Comparison of ENCODE assay signal across 15 cellular contexts in genomic region chr3:56981445-56982230, GRCh38.
DNase-seq lines count a peak whose midpoint lies in the region; ATAC-seq, FAIRE-seq and TF ChIP-seq lines count a peak whose summit lies in the region.
"Had no signal": no experiment of that assay in that cellular context is flagged by ENCODE, and none has a peak within 500 bp of the region (broad histone marks: within the 10 kb centered on the region; RNA-seq: fewer than 3 reads in every experiment).

No MANE protein-coding gene starts in this region.

- H4K91ac ChIP-seq in mesenchymal stem cell (ENCODE audit: low read length) = peak overlapping the region; percentile 23

- H3K27me3 Mint-ChIP-seq in CD14-positive monocyte (ENCODE audit: low read depth in 3 of 3) = peaks cover 0 to 5% (median 4%) of the 10 kb centered on the region in 3 donors
- H3K27me3 Mint-ChIP-seq in activated T-helper 2 cell treated with anti-CD3 and anti-CD28 coated beads, Interferon-gamma antibody, Interleukin-2, Interleukin-4, amounts not matched to agents 10 μg/mL and 5 μg/mL and 100 μg/mL, durations not matched to agents 14 hours and 24 hours and 36 hours (ENCODE audit: low read depth) = no peaks in the 10 kb centered on the region
- H3K27me3 Mint-ChIP-seq: T-cell had no signal

- peaks cover 29% of the 10 kb centered on the region for H3K4me1 Mint-ChIP-seq in CD14-positive monocyte
- H3K4me1 Mint-ChIP-seq in activated T-helper 2 cell treated with anti-CD3 and anti-CD28 coated beads, Interferon-gamma antibody, Interleukin-2, Interleukin-4, amounts not matched to agents 10 μg/mL and 5 μg/mL and 100 μg/mL, durations not matched to agents 14 hours and 24 hours and 36 hours (ENCODE audit: low read depth) = peaks cover 33% of the 10 kb centered on the region

- H2BK15ac ChIP-seq in mesenchymal stem cell (ENCODE audit: low read depth, poor library complexity, severe bottlenecking) = no peak overlapping the region

- ATAC-seq in A549 = no peak

- intact Hi-C loops in CD14-positive monocyte (cut with micrococcal nuclease) = loop anchor here in 1 of 2 donors (10.0 kb wide), 1 partner anchor 57 kb away; no protein-coding TSS in a partner anchor
- intact Hi-C loops in activated T-helper 2 cell treated with anti-CD3 and anti-CD28 coated beads, Interferon-gamma antibody, Interleukin-2, Interleukin-4, amounts not matched to agents 10 μg/mL and 5 μg/mL and 100 μg/mL, durations not matched to agents 14 hours and 24 hours and 36 hours (cut with micrococcal nuclease) = loop anchor here (1.0 to 5.0 kb wide), 5 partner anchors 51 to 224 kb away; partner anchors contain the start of gene ARHGEF3

- peak overlapping the region; percentile 31 for H4K8ac ChIP-seq in mesenchymal stem cell (ENCODE audit: low read length)

- H3K4me1 ChIP-seq in A549 (peaks cover 17% of the 10 kb centered on the region), mesenchymal stem cell (ENCODE audit: control insufficient read depth, insufficient read depth, low read depth, low read length) (peaks cover 2% of the 10 kb centered on the region)

- H3K4me2 ChIP-seq in A549 (peak overlapping the region; percentile 27; the same call in 2 of the 3 replicates), mesenchymal stem cell (ENCODE audit: low read length, poor library complexity, severe bottlenecking) (no peak overlapping the region)

- no peak overlapping the region for H3K4me3 Mint-ChIP-seq in CD14-positive monocyte
- H3K4me3 Mint-ChIP-seq in activated T-helper 2 cell treated with anti-CD3 and anti-CD28 coated beads, Interferon-gamma antibody, Interleukin-2, Interleukin-4, amounts not matched to agents 10 μg/mL and 5 μg/mL and 100 μg/mL, durations not matched to agents 14 hours and 24 hours and 36 hours (ENCODE audit: low read depth) = no peak overlapping the region
- H3K4me3 Mint-ChIP-seq: T-cell had no signal

- peak overlapping the region; percentile 73 for H3K9ac ChIP-seq in mesenchymal stem cell (ENCODE audit: low read length)

- no peaks in the 10 kb centered on the region for H3K27me3 ChIP-seq in mesenchymal stem cell (ENCODE audit: control insufficient read depth in 1 of 2, insufficient read depth in 1 of 2, low read length in 2 of 2)
- H3K27me3 ChIP-seq: heart right ventricle, neutrophil, uterus had no signal

- H3K9me3 ChIP-seq in A549 = no peaks in the 10 kb centered on the region
- no peaks in the 10 kb centered on the region for H3K9me3 ChIP-seq in mesenchymal stem cell (ENCODE audit: control insufficient read depth, low read length)
- H3K9me3 ChIP-seq: heart right ventricle, neutrophil, uterus had no signal

- peak overlapping the region in 1 of 2 experiments; percentile 41 for H3K23ac ChIP-seq in mesenchymal stem cell (ENCODE audit: low read length in 2 of 2)

- peak overlapping the region; percentile 79 to 83 for H2BK12ac ChIP-seq in mesenchymal stem cell (ENCODE audit: low read length in 2 of 2)

- H2BK120ac ChIP-seq in mesenchymal stem cell (ENCODE audit: low read depth, low read length) = peak overlapping the region; percentile 21

- TF ChIP-seq EP300 in A549 (IDR thresholded peaks at IDR 0.05) = no peak

- H3K36me3 Mint-ChIP-seq in CD14-positive monocyte = no peaks in the 10 kb centered on the region
- H3K36me3 Mint-ChIP-seq in activated T-helper 2 cell treated with anti-CD3 and anti-CD28 coated beads, Interferon-gamma antibody, Interleukin-2, Interleukin-4, amounts not matched to agents 10 μg/mL and 5 μg/mL and 100 μg/mL, durations not matched to agents 14 hours and 24 hours and 36 hours (ENCODE audit: low read depth) = no peaks in the 10 kb centered on the region
- H3K36me3 Mint-ChIP-seq: T-cell had no signal

- no peak for TF ChIP-seq RAD21 in A549 (conservative IDR thresholded peaks at IDR 0.05 in 1 of 2, IDR thresholded peaks at IDR 0.05 in 1 of 2)

- H3K14ac ChIP-seq in mesenchymal stem cell (ENCODE audit: low read length in 2 of 2) = peak overlapping the region in 1 of 2 experiments; percentile 74

- DNase-seq in A549 (ENCODE audit: low read depth in 1 of 2, low spot score in 1 of 2) = no peak
- DNase-seq in CD14-positive monocyte (ENCODE audit: low spot score) = no peak
- DNase-seq in activated T-helper 2 cell treated with anti-CD3 and anti-CD28 coated beads, Interferon-gamma antibody, Interleukin-2, Interleukin-4, amounts not matched to agents 10 μg/mL and 5 μg/mL and 100 μg/mL, durations not matched to agents 14 hours and 24 hours and 36 hours (ENCODE audit: low spot score) = no peak
- no peak for DNase-seq in mesenchymal stem cell
- no peak for DNase-seq in hypothalamus (lab: John Stamatoyannopoulos, UW)
- no peak for DNase-seq in NCI-H2029 treated with DMSO at 0.1 percent for 48 hours (lab: John Stamatoyannopoulos, UW)
- no peak for DNase-seq in NCI-H146 (lab: John Stamatoyannopoulos, UW)
- DNase-seq: central memory CD4-positive, alpha-beta T cell; effector CD8-positive, alpha-beta T cell had no signal

- TF ChIP-seq CTCF in A549 (IDR thresholded peaks at IDR 0.05) (no peak), CD14-positive monocyte (IDR thresholded peaks at IDR 0.05) (no peak)

- TF ChIP-seq POLR2A in A549 (IDR thresholded peaks at IDR 0.05; ENCODE audit: low read length) = no peak

- no peak for FAIRE-seq in A549 (lab: Jason Lieb, UNC)
- FAIRE-seq: H1, islet of Langerhans had no signal

- no peak overlapping the region for H2AFZ ChIP-seq in mesenchymal stem cell (ENCODE audit: low read depth, low read length)

- no peak overlapping the region for H2BK5ac ChIP-seq in mesenchymal stem cell (ENCODE audit: low read depth, low read length, poor library complexity, severe bottlenecking)

- WGBS in A549 (ENCODE audit: missing lambda C conversion rate) = 67% methylated on average over 2 of the region's 2 CpGs
- WGBS in mesenchymal stem cell = 100% methylated on average over 2 of the region's 2 CpGs

- CTCF ChIA-PET in A549 (lab: Yijun Ruan, JAX) = interaction anchor here (1.2 to 3.4 kb wide), 6 partner anchors 8 to 279 kb away, joined by 3 to 16 read pairs (median 6); partner anchors contain the start of gene ARHGEF3

- H3K4ac ChIP-seq in mesenchymal stem cell (ENCODE audit: low read depth in 1 of 2, low read length in 2 of 2) = peak overlapping the region; percentile 6 to 57

- H3K4me3 ChIP-seq in A549 (no peak overlapping the region), mesenchymal stem cell (ENCODE audit: insufficient read depth in 1 of 2, low read depth in 1 of 2, low read length in 2 of 2) (peak overlapping the region in 1 of 2 experiments; percentile 30)
- H3K4me3 ChIP-seq: heart right ventricle, uterus had no signal

- H3K27ac ChIP-seq in A549 (peak overlapping the region; percentile 27 to 58; a peak in 4 of 6 replicates), mesenchymal stem cell (ENCODE audit: low read length, poor library complexity, severe bottlenecking) (no peak overlapping the region)
- H3K27ac ChIP-seq: neutrophil, uterus had no signal

- POLR2A ChIA-PET in A549 (lab: Yijun Ruan, JAX) = interaction anchor here (0.6 to 1.4 kb wide), 3 partner anchors 180 to 299 kb away, joined by 3 to 13 read pairs (median 4); partner anchors contain the start of genes ARHGEF3 and TASOR

- no peaks in the 10 kb centered on the region for H3K36me3 ChIP-seq in mesenchymal stem cell (ENCODE audit: control insufficient read depth in 1 of 2, insufficient read depth in 2 of 2, low read depth in 1 of 2, low read length in 2 of 2)
- H3K36me3 ChIP-seq: heart right ventricle, neutrophil, uterus had no signal

- peak overlapping the region; percentile 56 to 84 for H3K18ac ChIP-seq in mesenchymal stem cell (ENCODE audit: low read depth in 1 of 2, low read length in 2 of 2)

- H3K79me1 ChIP-seq in mesenchymal stem cell (replicated peaks; ENCODE audit: low read length, poor library complexity, severe bottlenecking) = no peaks in the 10 kb centered on the region

- no peak overlapping the region for H2AK5ac ChIP-seq in mesenchymal stem cell (ENCODE audit: low read length, severe bottlenecking)

- peak overlapping the region; percentile 23 to 87 (median 63) for H3K27ac Mint-ChIP-seq in CD14-positive monocyte
- peak overlapping the region; percentile 72 for H3K27ac Mint-ChIP-seq in activated T-helper 2 cell treated with anti-CD3 and anti-CD28 coated beads, Interferon-gamma antibody, Interleukin-2, Interleukin-4, amounts not matched to agents 10 μg/mL and 5 μg/mL and 100 μg/mL, durations not matched to agents 14 hours and 24 hours and 36 hours
- H3K27ac Mint-ChIP-seq: T-cell had no signal

- H3K9me3 Mint-ChIP-seq in CD14-positive monocyte = peaks cover 0 to 1% (median 0%) of the 10 kb centered on the region in 7 donors
- no peaks in the 10 kb centered on the region for H3K9me3 Mint-ChIP-seq in activated T-helper 2 cell treated with anti-CD3 and anti-CD28 coated beads, Interferon-gamma antibody, Interleukin-2, Interleukin-4, amounts not matched to agents 10 μg/mL and 5 μg/mL and 100 μg/mL, durations not matched to agents 14 hours and 24 hours and 36 hours
- H3K9me3 Mint-ChIP-seq: T-cell had no signal

TF ChIP-seq in A549, 52 proteins besides CTCF, POLR2A, EP300 and RAD21:
- TF ChIP-seq TP53 (CRISPR knock-in tag; IDR thresholded peaks at IDR 0.05) = no peak
